Comparison of ENCODE assay signal across 1 cellular context in the genomic region with DNA sequence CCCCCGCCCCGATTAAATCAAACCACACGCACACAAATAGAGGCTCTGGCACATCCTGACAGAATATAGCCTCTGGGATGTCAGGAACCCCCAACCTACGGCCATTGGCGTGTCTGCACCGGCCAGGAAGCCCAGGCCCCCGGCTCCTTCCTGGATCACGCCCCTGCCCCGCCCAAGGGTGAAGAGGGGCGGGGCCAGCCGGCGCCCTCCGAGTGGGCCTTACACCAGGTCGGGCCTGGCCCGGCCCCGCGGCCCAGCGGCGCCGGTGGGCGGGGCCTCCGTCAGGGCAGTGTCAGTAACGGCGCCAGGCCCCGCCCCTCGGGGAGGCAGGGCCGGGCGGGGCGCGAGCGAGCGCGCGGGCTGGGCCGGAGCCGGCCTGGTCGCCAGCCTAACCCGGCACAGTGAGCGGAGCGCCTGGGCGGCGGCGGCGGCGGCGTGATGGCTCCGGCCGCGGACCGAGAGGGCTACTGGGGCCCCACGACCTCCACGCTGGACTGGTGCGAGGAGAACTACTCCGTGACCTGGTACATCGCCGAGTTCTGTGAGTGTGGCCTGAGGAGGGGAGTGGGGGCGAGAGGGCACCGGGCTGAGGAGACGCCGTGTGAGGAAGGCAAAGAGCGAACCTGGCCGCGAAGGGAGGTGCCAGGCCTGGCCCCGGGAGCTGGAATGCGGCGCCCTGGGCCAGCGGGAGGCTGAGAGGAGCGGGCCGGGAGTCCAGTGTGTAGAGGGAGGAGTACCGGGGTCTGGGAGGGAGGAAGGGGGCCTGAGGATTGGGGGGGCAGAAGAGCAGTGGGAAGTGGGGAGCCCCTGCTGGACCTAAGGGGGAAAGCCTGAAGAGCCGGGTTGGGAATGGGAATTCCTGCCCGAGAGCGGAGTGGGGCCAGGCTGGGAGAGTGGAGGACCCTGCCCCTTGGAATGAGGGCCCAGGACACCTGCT.
TF ChIP-seq lines count a peak whose summit lies in the region.

A gene (plus strand): TSS at position 380 of the 937 bp plus-strand sequence. CDS start 59 bp downstream, at position 439.

TF ChIP-seq in HepG2, 621 proteins besides CTCF, POLR2A, EP300 and RAD21 (continued from another document and continues in another):
- TF ChIP-seq, protein P1, sequence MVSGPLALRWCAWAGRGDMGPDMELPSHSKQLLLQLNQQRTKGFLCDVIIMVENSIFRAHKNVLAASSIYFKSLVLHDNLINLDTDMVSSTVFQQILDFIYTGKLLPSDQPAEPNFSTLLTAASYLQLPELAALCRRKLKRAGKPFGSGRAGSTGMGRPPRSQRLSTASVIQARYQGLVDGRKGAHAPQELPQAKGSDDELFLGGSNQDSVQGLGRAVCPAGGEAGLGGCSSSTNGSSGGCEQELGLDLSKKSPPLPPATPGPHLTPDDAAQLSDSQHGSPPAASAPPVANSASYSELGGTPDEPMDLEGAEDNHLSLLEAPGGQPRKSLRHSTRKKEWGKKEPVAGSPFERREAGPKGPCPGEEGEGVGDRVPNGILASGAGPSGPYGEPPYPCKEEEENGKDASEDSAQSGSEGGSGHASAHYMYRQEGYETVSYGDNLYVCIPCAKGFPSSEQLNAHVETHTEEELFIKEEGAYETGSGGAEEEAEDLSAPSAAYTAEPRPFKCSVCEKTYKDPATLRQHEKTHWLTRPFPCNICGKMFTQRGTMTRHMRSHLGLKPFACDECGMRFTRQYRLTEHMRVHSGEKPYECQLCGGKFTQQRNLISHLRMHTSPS (CRISPR knock-in tag; IDR thresholded peaks at IDR 0.05; ENCODE audit: low read depth): no peak; the same call in none of the 2 replicates
- no peak for TF ChIP-seq KLF12 (CRISPR knock-in tag; IDR thresholded peaks at IDR 0.05; ENCODE audit: borderline replicate concordance)
- TF ChIP-seq ESRRA (CRISPR knock-in tag; IDR thresholded peaks at IDR 0.05; ENCODE audit: low read depth): peak; percentile 34; the same call in 1 of the 2 replicates
- TF ChIP-seq ZBTB38 (CRISPR knock-in tag; IDR thresholded peaks at IDR 0.05): 0 out of 2 replicates have a peak, but pooled peaks have one; percentile 27
- TF ChIP-seq, protein P2, sequence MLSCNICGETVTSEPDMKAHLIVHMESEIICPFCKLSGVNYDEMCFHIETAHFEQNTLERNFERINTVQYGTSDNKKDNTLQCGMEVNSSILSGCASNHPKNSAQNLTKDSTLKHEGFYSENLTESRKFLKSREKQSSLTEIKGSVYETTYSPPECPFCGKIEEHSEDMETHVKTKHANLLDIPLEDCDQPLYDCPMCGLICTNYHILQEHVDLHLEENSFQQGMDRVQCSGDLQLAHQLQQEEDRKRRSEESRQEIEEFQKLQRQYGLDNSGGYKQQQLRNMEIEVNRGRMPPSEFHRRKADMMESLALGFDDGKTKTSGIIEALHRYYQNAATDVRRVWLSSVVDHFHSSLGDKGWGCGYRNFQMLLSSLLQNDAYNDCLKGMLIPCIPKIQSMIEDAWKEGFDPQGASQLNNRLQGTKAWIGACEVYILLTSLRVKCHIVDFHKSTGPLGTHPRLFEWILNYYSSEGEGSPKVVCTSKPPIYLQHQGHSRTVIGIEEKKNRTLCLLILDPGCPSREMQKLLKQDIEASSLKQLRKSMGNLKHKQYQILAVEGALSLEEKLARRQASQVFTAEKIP (CRISPR knock-in tag; IDR thresholded peaks at IDR 0.05; ENCODE audit: borderline replicate concordance): no peak
- peak; percentile 68 for TF ChIP-seq ASH2L (IDR thresholded peaks at IDR 0.05; ENCODE audit: insufficient read length, low read depth, low read length)
- no peak for TF ChIP-seq HDAC6 (IDR thresholded peaks at IDR 0.05; ENCODE audit: low read depth, low read length)
- no peak for TF ChIP-seq HNF4A (CRISPR knock-in tag; IDR thresholded peaks at IDR 0.05)
- TF ChIP-seq ZBTB1 (CRISPR knock-in tag; IDR thresholded peaks at IDR 0.05; ENCODE audit: borderline replicate concordance): no peak
- TF ChIP-seq, protein P3, sequence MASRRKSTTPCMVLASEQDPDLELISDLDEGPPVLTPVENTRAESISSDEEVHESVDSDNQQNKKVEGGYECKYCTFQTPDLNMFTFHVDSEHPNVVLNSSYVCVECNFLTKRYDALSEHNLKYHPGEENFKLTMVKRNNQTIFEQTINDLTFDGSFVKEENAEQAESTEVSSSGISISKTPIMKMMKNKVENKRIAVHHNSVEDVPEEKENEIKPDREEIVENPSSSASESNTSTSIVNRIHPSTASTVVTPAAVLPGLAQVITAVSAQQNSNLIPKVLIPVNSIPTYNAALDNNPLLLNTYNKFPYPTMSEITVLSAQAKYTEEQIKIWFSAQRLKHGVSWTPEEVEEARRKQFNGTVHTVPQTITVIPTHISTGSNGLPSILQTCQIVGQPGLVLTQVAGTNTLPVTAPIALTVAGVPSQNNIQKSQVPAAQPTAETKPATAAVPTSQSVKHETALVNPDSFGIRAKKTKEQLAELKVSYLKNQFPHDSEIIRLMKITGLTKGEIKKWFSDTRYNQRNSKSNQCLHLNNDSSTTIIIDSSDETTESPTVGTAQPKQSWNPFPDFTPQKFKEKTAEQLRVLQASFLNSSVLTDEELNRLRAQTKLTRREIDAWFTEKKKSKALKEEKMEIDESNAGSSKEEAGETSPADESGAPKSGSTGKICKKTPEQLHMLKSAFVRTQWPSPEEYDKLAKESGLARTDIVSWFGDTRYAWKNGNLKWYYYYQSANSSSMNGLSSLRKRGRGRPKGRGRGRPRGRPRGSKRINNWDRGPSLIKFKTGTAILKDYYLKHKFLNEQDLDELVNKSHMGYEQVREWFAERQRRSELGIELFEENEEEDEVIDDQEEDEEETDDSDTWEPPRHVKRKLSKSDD (CRISPR knock-in tag; IDR thresholded peaks at IDR 0.05; ENCODE audit: low read depth): no peak
- TF ChIP-seq, protein P4, sequence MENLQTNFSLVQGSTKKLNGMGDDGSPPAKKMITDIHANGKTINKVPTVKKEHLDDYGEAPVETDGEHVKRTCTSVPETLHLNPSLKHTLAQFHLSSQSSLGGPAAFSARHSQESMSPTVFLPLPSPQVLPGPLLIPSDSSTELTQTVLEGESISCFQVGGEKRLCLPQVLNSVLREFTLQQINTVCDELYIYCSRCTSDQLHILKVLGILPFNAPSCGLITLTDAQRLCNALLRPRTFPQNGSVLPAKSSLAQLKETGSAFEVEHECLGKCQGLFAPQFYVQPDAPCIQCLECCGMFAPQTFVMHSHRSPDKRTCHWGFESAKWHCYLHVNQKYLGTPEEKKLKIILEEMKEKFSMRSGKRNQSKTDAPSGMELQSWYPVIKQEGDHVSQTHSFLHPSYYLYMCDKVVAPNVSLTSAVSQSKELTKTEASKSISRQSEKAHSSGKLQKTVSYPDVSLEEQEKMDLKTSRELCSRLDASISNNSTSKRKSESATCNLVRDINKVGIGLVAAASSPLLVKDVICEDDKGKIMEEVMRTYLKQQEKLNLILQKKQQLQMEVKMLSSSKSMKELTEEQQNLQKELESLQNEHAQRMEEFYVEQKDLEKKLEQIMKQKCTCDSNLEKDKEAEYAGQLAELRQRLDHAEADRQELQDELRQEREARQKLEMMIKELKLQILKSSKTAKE (CRISPR knock-in tag; IDR thresholded peaks at IDR 0.05; ENCODE audit: borderline replicate concordance): no peak
- 0 out of 2 replicates have a peak, but pooled peaks have one; percentile 51 for TF ChIP-seq CAMTA2 (CRISPR knock-in tag; IDR thresholded peaks at IDR 0.05; ENCODE audit: borderline replicate concordance)
- no peak for TF ChIP-seq ZNF552 (CRISPR knock-in tag; IDR thresholded peaks at IDR 0.05; ENCODE audit: borderline replicate concordance)
- peak; percentile 61 for TF ChIP-seq HNRNPLL (IDR thresholded peaks at IDR 0.05; ENCODE audit: low read depth, low read length, poor library complexity, severe bottlenecking)
- TF ChIP-seq, protein P5, sequence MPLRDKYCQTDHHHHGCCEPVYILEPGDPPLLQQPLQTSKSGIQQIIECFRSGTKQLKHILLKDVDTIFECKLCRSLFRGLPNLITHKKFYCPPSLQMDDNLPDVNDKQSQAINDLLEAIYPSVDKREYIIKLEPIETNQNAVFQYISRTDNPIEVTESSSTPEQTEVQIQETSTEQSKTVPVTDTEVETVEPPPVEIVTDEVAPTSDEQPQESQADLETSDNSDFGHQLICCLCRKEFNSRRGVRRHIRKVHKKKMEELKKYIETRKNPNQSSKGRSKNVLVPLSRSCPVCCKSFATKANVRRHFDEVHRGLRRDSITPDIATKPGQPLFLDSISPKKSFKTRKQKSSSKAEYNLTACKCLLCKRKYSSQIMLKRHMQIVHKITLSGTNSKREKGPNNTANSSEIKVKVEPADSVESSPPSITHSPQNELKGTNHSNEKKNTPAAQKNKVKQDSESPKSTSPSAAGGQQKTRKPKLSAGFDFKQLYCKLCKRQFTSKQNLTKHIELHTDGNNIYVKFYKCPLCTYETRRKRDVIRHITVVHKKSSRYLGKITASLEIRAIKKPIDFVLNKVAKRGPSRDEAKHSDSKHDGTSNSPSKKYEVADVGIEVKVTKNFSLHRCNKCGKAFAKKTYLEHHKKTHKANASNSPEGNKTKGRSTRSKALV (CRISPR knock-in tag; IDR thresholded peaks at IDR 0.05): no peak
- no peak for TF ChIP-seq MIER3 (CRISPR knock-in tag; IDR thresholded peaks at IDR 0.05; ENCODE audit: borderline replicate concordance)
- no peak for TF ChIP-seq GLI4 (CRISPR knock-in tag; IDR thresholded peaks at IDR 0.05; ENCODE audit: borderline replicate concordance)
- TF ChIP-seq SAP130 (CRISPR knock-in tag; IDR thresholded peaks at IDR 0.05; ENCODE audit: low read depth): peak; percentile 51; the same call in 1 of the 2 replicates
- TF ChIP-seq SETDB1 (CRISPR knock-in tag; IDR thresholded peaks at IDR 0.05; ENCODE audit: borderline replicate concordance): no peak
- TF ChIP-seq ZNF264 (CRISPR knock-in tag; IDR thresholded peaks at IDR 0.05): no peak
- TF ChIP-seq SRF (IDR thresholded peaks at IDR 0.05; ENCODE audit: low read depth, low read length): no peak
- TF ChIP-seq YEATS2 (CRISPR knock-in tag; IDR thresholded peaks at IDR 0.05; ENCODE audit: borderline replicate concordance): no peak
- 0 out of 2 replicates have a peak, but pooled peaks have one; percentile 36 for TF ChIP-seq DNMT3B (CRISPR knock-in tag; conservative IDR thresholded peaks at IDR 0.05)
- peak; percentile 64 for TF ChIP-seq NR2C2 (CRISPR knock-in tag; IDR thresholded peaks at IDR 0.05; ENCODE audit: borderline replicate concordance)
- TF ChIP-seq JARID2 (CRISPR knock-in tag; IDR thresholded peaks at IDR 0.05; ENCODE audit: insufficient replicate concordance): no peak
- TF ChIP-seq, protein P6, sequence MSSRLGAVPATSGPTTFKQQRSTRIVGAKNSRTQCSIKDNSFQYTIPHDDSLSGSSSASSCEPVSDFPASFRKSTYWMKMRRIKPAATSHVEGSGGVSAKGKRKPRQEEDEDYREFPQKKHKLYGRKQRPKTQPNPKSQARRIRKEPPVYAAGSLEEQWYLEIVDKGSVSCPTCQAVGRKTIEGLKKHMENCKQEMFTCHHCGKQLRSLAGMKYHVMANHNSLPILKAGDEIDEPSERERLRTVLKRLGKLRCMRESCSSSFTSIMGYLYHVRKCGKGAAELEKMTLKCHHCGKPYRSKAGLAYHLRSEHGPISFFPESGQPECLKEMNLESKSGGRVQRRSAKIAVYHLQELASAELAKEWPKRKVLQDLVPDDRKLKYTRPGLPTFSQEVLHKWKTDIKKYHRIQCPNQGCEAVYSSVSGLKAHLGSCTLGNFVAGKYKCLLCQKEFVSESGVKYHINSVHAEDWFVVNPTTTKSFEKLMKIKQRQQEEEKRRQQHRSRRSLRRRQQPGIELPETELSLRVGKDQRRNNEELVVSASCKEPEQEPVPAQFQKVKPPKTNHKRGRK (CRISPR knock-in tag; IDR thresholded peaks at IDR 0.05): no peak
- no peak; the same call in 1 of the 2 replicates for TF ChIP-seq BRD4 (CRISPR knock-in tag; IDR thresholded peaks at IDR 0.05)
- no peak for TF ChIP-seq ZNF317 (CRISPR knock-in tag; IDR thresholded peaks at IDR 0.05)
- TF ChIP-seq ZBTB42 (CRISPR knock-in tag; IDR thresholded peaks at IDR 0.05): no peak
- peak; percentile 49 for TF ChIP-seq POLR2AphosphoS5 (IDR thresholded peaks at IDR 0.05; ENCODE audit: low read depth, low read length)
- no peak for TF ChIP-seq NONO (IDR thresholded peaks at IDR 0.05)
- TF ChIP-seq NONO (CRISPR knock-in tag; conservative IDR thresholded peaks at IDR 0.05): 0 out of 2 replicates have a peak, but pooled peaks have one; percentile 4
- 0 out of 2 replicates have a peak, but pooled peaks have one; percentile 5 for TF ChIP-seq FOXO1 (CRISPR knock-in tag; IDR thresholded peaks at IDR 0.05)
- TF ChIP-seq, protein P7, sequence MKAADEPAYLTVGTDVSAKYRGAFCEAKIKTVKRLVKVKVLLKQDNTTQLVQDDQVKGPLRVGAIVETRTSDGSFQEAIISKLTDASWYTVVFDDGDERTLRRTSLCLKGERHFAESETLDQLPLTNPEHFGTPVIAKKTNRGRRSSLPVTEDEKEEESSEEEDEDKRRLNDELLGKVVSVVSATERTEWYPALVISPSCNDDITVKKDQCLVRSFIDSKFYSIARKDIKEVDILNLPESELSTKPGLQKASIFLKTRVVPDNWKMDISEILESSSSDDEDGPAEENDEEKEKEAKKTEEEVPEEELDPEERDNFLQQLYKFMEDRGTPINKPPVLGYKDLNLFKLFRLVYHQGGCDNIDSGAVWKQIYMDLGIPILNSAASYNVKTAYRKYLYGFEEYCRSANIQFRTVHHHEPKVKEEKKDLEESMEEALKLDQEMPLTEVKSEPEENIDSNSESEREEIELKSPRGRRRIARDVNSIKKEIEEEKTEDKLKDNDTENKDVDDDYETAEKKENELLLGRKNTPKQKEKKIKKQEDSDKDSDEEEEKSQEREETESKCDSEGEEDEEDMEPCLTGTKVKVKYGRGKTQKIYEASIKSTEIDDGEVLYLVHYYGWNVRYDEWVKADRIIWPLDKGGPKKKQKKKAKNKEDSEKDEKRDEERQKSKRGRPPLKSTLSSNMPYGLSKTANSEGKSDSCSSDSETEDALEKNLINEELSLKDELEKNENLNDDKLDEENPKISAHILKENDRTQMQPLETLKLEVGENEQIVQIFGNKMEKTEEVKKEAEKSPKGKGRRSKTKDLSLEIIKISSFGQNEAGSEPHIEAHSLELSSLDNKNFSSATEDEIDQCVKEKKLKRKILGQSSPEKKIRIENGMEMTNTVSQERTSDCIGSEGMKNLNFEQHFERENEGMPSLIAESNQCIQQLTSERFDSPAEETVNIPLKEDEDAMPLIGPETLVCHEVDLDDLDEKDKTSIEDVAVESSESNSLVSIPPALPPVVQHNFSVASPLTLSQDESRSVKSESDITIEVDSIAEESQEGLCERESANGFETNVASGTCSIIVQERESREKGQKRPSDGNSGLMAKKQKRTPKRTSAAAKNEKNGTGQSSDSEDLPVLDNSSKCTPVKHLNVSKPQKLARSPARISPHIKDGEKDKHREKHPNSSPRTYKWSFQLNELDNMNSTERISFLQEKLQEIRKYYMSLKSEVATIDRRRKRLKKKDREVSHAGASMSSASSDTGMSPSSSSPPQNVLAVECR (CRISPR knock-in tag; IDR thresholded peaks at IDR 0.05; ENCODE audit: borderline replicate concordance): peak; percentile 69
- TF ChIP-seq ATF7-NPFF (CRISPR knock-in tag; IDR thresholded peaks at IDR 0.05; ENCODE audit: low read depth): peak; percentile 75
- no peak for TF ChIP-seq RFXAP (CRISPR knock-in tag; IDR thresholded peaks at IDR 0.05; ENCODE audit: borderline replicate concordance)
- TF ChIP-seq, protein P8, sequence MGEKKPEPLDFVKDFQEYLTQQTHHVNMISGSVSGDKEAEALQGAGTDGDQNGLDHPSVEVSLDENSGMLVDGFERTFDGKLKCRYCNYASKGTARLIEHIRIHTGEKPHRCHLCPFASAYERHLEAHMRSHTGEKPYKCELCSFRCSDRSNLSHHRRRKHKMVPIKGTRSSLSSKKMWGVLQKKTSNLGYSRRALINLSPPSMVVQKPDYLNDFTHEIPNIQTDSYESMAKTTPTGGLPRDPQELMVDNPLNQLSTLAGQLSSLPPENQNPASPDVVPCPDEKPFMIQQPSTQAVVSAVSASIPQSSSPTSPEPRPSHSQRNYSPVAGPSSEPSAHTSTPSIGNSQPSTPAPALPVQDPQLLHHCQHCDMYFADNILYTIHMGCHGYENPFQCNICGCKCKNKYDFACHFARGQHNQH (CRISPR knock-in tag; IDR thresholded peaks at IDR 0.05): no peak
